ENCODE assay signal across 17 cellular contexts in genomic region chr1:167092653-167093052, GRCh38. TPM values are rescaled to one million over a fixed set of nuclear protein-coding genes. Genes with fewer than 3 reads are reported as not detected.
"Had no signal": no experiment of that assay in that cellular context is flagged by ENCODE, and none has a peak within 500 bp of the region (broad histone marks: within the 10 kb centered on the region; RNA-seq: fewer than 3 reads in every experiment).

No MANE protein-coding gene starts in this region.

- H3K27me3 Mint-ChIP-seq: activated naive CD4-positive, alpha-beta T cell treated with anti-CD3 and anti-CD28 coated beads, Interleukin-2, amount 10 ng/mL, durations not matched to agents 7 days and 5 days had no signal

- H3K27me3 ChIP-seq: dorsolateral prefrontal cortex, hepatocyte, ovary, tibial artery, vagina had no signal

- H3K4me1 ChIP-seq: vagina had no signal

- H3K79me2 ChIP-seq: hepatocyte had no signal

- H3K9me3 Mint-ChIP-seq: activated naive CD4-positive, alpha-beta T cell treated with anti-CD3 and anti-CD28 coated beads, Interleukin-2, amount 10 ng/mL, durations not matched to agents 7 days and 5 days; endodermal cell had no signal

- H3K9me3 ChIP-seq: ovary, tibial artery, vagina had no signal

- H3K4me3 Mint-ChIP-seq: activated naive CD4-positive, alpha-beta T cell treated with anti-CD3 and anti-CD28 coated beads, Interleukin-2, amount 10 ng/mL, durations not matched to agents 7 days and 5 days; endodermal cell; stimulated activated naive B cell treated with anti-CD40 and anti-IgM and Interleukin-4, amounts not matched to agents 10 μg/mL and 1 μg/mL and 100 μg/mL, for 72 hours had no signal

- H3K4me3 ChIP-seq: dorsolateral prefrontal cortex, hepatocyte, ovary, tibial artery, vagina had no signal

- H3K27ac ChIP-seq: dorsolateral prefrontal cortex, hepatocyte, ovary, vagina had no signal

- H3K4me2 ChIP-seq: hepatocyte had no signal

- ATAC-seq: activated CD4-positive, CD25-positive, alpha-beta regulatory T cell treated with anti-CD3 and anti-CD28 coated beads, Interleukin-2, amount 50 U/mL, for 24 hours; stimulated activated naive B cell treated with anti-CD40 and anti-IgM and Interleukin-4, amounts not matched to agents 10 μg/mL and 1 μg/mL and 100 μg/mL, for 72 hours had no signal

- H2AFZ ChIP-seq: hepatocyte had no signal

- H3K36me3 ChIP-seq: ovary, tibial artery, vagina had no signal

- H3K27ac Mint-ChIP-seq: activated naive CD4-positive, alpha-beta T cell treated with anti-CD3 and anti-CD28 coated beads, Interleukin-2, amount 10 ng/mL, durations not matched to agents 7 days and 5 days; endodermal cell; stimulated activated naive B cell treated with anti-CD40 and anti-IgM and Interleukin-4, amounts not matched to agents 10 μg/mL and 1 μg/mL and 100 μg/mL, for 72 hours had no signal

- DNase-seq: activated naive CD4-positive, alpha-beta T cell treated with anti-CD3 and anti-CD28 coated beads, Interleukin-2, amount 10 ng/mL, durations not matched to agents 7 days and 5 days; activated T-cell treated with anti-CD3 and anti-CD28 coated beads for 4 hours; dorsolateral prefrontal cortex; erythroblast; mesendoderm; ovary; stimulated activated CD4-positive, alpha-beta T cell treated with anti-CD3 and anti-CD28 coated beads, Interleukin-15, amount 100 ng/mL, for 24 hours; stimulated activated CD4-positive, alpha-beta T cell treated with anti-CD3 and anti-CD28 coated beads, Interleukin-4, amount 100 ng/mL, for 1 hour; stimulated activated naive B cell treated with anti-CD40 and anti-IgM and Interleukin-4, amounts not matched to agents 10 μg/mL and 1 μg/mL and 100 μg/mL, for 72 hours; T1000; tibial artery had no signal

RNA-seq across cellular contexts. Expression of gene STYXL2, which starts 1.2 kb away (rescaled TPM):
- total RNA-seq: vagina had no signal
- polyA plus RNA-seq: keratinocyte, liver had no signal

RNA-seq across cellular contexts. Expression of gene GPA33, which starts 2.5 kb away (rescaled TPM):
- polyA plus RNA-seq: keratinocyte had no signal
